Comparison of ENCODE assay signal across 22 cellular contexts in the genomic region with DNA sequence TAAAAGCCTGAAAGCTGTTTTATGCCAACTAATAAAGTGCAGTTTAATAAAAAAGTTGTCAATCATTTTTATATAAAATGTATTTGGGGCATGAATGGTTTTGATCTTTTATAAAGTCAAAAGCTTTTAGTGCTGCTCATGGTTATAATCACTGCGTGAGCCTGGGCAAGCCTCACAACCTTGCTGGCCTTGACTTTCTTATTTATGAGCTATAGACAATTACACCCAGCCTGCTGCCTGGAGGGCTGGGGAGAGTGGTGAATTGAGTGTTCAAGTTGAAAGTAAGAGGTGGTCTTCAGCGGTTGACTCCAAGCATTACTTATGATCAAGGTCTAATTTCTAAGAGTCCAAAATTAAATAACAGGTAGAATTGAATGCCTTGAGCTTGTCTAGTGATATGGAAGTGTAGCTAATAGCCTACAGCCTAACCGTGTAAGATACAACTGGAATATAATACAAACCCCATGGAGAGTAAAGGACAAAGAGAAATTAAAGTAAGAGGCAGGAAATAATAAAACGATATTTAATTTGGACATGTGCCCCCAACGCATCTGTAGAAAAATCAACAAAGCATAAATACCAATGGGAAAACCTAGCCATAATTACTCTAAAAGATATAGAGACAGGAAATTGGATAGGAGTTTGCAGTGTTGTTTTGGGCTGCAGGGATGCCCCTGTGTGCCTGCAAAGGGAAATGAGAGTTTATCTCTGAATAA.
A peak's percentile ranks its signal among the peaks of the same experiment; 100 is the strongest.
DNase-seq lines count a peak whose midpoint lies in the region; TF ChIP-seq lines count a peak whose summit lies in the region.
"Had no signal": no experiment of that assay in that cellular context is flagged by ENCODE, and none has a peak within 500 bp of the region (broad histone marks: within the 10 kb centered on the region; RNA-seq: fewer than 3 reads in every experiment).

No MANE protein-coding gene starts in this region.

- no peak for TF ChIP-seq POLR2A in stomach (IDR thresholded peaks at IDR 0.05)

- peaks cover 0 to 2% (median 0%) of the 10 kb centered on the region in 5 experiments for H3K9me3 Mint-ChIP-seq in brain
- no peaks in the 10 kb centered on the region for H3K9me3 Mint-ChIP-seq in CD8-positive, alpha-beta memory T cell
- H3K9me3 Mint-ChIP-seq: GM23338 had no signal

- TF ChIP-seq EP300 in stomach (IDR thresholded peaks at IDR 0.05): no peak

- CTCF ChIA-PET in CD8-positive, alpha-beta memory T cell (lab: Charles Lee): no interaction called here

- H3K4me3 ChIP-seq in stomach (no peak overlapping the region), left ventricle myocardium inferior (no peak overlapping the region)
- no peak overlapping the region for H3K4me3 ChIP-seq in CD8-positive, alpha-beta memory T cell (ENCODE audit: low read length)
- H3K4me3 ChIP-seq: A549, GM23338, MG63, Peyer's patch, SJSA1 had no signal

- H3K36me3 ChIP-seq in stomach (no peaks in the 10 kb centered on the region), left ventricle myocardium inferior (no peaks in the 10 kb centered on the region)
- H3K36me3 ChIP-seq in CD8-positive, alpha-beta memory T cell (ENCODE audit: insufficient read depth, low read length): no peaks in the 10 kb centered on the region
- H3K36me3 ChIP-seq: MG63, Peyer's patch, SJSA1 had no signal

- H3K27ac Mint-ChIP-seq in brain: peak overlapping the region in 3 of 5 experiments; percentile 13 to 84 (median 77)
- peak overlapping the region in 1 of 8 donors; percentile 24 for H3K27ac Mint-ChIP-seq in CD8-positive, alpha-beta memory T cell
- H3K27ac Mint-ChIP-seq: GM23338 had no signal

- 64 to 76% (median 72%) methylated on average over 5 of the region's 5 CpGs for WGBS in stomach, 5 donors

- H3K27me3 ChIP-seq in stomach: no peaks in the 10 kb centered on the region
- H3K27me3 ChIP-seq in left ventricle myocardium inferior (ENCODE audit: low read depth): no peaks in the 10 kb centered on the region
- no peaks in the 10 kb centered on the region for H3K27me3 ChIP-seq in CD8-positive, alpha-beta memory T cell (ENCODE audit: insufficient read depth, low read length, poor library complexity, severe bottlenecking)
- H3K27me3 ChIP-seq: MG63, Peyer's patch, SJSA1 had no signal

- POLR2A ChIA-PET in CD8-positive, alpha-beta memory T cell (lab: Charles Lee): no interaction called here

- DNase-seq in DMS153 (lab: John Stamatoyannopoulos, UW): peak; percentile 10
- peak; percentile 33 for DNase-seq in NCI-H2227 (lab: John Stamatoyannopoulos, UW; ENCODE audit: unreplicated experiment)
- no peak for DNase-seq in stomach
- no peak for DNase-seq in left ventricle myocardium inferior
- no peak for DNase-seq in AG20443 (ENCODE audit: low spot score)
- DNase-seq in CD8-positive, alpha-beta memory T cell: no peak
- DNase-seq: C1 segment of cervical spinal cord; GDM1; HCEC 1CT; IMR-90; MG63; NCI-H1048; NCI-H146; NCI-H2107; NCI-H226; NCI-H524; NK-92 treated with Interleukin-12 subunit alpha and Interleukin-12 subunit beta, amount 100 ng/mL, for 24 hours; Peyer's patch had no signal

- H3K4me1 Mint-ChIP-seq in brain: peaks cover 7% of the 10 kb centered on the region
- H3K4me1 Mint-ChIP-seq in CD8-positive, alpha-beta memory T cell: peaks cover 2 to 11% (median 10%) of the 10 kb centered on the region in 3 donors

- H3K4me3 Mint-ChIP-seq in brain: no peak overlapping the region
- H3K4me3 Mint-ChIP-seq in CD8-positive, alpha-beta memory T cell: no peak overlapping the region
- H3K4me3 Mint-ChIP-seq: GM23338 had no signal

- no peaks in the 10 kb centered on the region for H3K36me3 Mint-ChIP-seq in brain
- no peaks in the 10 kb centered on the region for H3K36me3 Mint-ChIP-seq in CD8-positive, alpha-beta memory T cell

- H3K4me1 ChIP-seq in stomach (peaks cover 0 to 42% (median 23%) of the 10 kb centered on the region in 4 donors), left ventricle myocardium inferior (peaks cover 24% of the 10 kb centered on the region)
- H3K4me1 ChIP-seq in CD8-positive, alpha-beta memory T cell (ENCODE audit: insufficient read depth, low read length): no peaks in the 10 kb centered on the region

- H3K27ac ChIP-seq in stomach: peak overlapping the region in 4 of 5 donors; percentile 12 to 85 (median 32)
- H3K27ac ChIP-seq in left ventricle myocardium inferior (replicated peaks): no peak overlapping the region
- H3K27ac ChIP-seq in CD8-positive, alpha-beta memory T cell (ENCODE audit: low read depth, low read length): no peak overlapping the region
- H3K27ac ChIP-seq: A549, Peyer's patch, SJSA1 had no signal

- H3K9me3 ChIP-seq in stomach: no peaks in the 10 kb centered on the region
- no peaks in the 10 kb centered on the region for H3K9me3 ChIP-seq in left ventricle myocardium inferior (replicated peaks)
- no peaks in the 10 kb centered on the region for H3K9me3 ChIP-seq in CD8-positive, alpha-beta memory T cell (ENCODE audit: low read length)
- H3K9me3 ChIP-seq: A549, MG63, Peyer's patch, SJSA1 had no signal

- intact Hi-C loops in stomach (cut with DNase I; ENCODE audit: low total_unique reads): no loop called here
- intact Hi-C loops in left ventricle myocardium inferior (cut with micrococcal nuclease): no loop called here

- H3K27me3 Mint-ChIP-seq in brain: peaks cover 8% of the 10 kb centered on the region
- H3K27me3 Mint-ChIP-seq in CD8-positive, alpha-beta memory T cell: peaks cover 3 to 38% of the 10 kb centered on the region in 2 donors

- TF ChIP-seq CTCF in brain (conservative IDR thresholded peaks at IDR 0.05) (no peak), stomach (IDR thresholded peaks at IDR 0.05) (no peak), left ventricle myocardium inferior (IDR thresholded peaks at IDR 0.05; ENCODE audit: borderline replicate concordance) (no peak)

Comparison
In these comparisons a context has a peak if more than half of its experiments do, and no peak if none do; other contexts are left out.
1. DNase-seq: peak in DMS153 (single experiment) and NCI-H2227 (single experiment); none in stomach (single experiment), left ventricle myocardium inferior (single experiment), AG20443 (single experiment) and CD8-positive, alpha-beta memory T cell (0 of 5).
2. H3K27ac ChIP-seq: peak in stomach (4 of 5); none in left ventricle myocardium inferior (single experiment) and CD8-positive, alpha-beta memory T cell (single experiment).